Comparison of ENCODE assay signal across 1 cellular context in genomic region chr4:40333921-40334352, GRCh38.
TF ChIP-seq lines count a peak whose summit lies in the region.

No MANE protein-coding gene starts in this region.

TF ChIP-seq in SK-N-SH, 30 proteins besides CTCF, POLR2A, EP300 and RAD21 (continued from another document):
- TF ChIP-seq YY1 (IDR thresholded peaks at IDR 0.05; ENCODE audit: low read depth) = no peak
- TF ChIP-seq TAF1 (IDR thresholded peaks at IDR 0.05; ENCODE audit: borderline replicate concordance, low read depth, low read length) = no peak
- peak; percentile 53; the same call in 1 of the 2 replicates for TF ChIP-seq FOXJ3 (CRISPR knock-in tag; IDR thresholded peaks at IDR 0.05)
- TF ChIP-seq ZBTB33 (IDR thresholded peaks at IDR 0.05; ENCODE audit: borderline replicate concordance, low read depth) = no peak
- peak; percentile 36; the same call in 1 of the 2 replicates for TF ChIP-seq MXI1 (IDR thresholded peaks at IDR 0.05; ENCODE audit: low read depth, low read length)
- TF ChIP-seq RCOR1 (IDR thresholded peaks at IDR 0.05; ENCODE audit: low read length) = peak; percentile 91
- peak; percentile 25; the same call in 1 of the 2 replicates for TF ChIP-seq POLR2AphosphoS5 (IDR thresholded peaks at IDR 0.05; ENCODE audit: low read depth, low read length)
- TF ChIP-seq FOSL2 (IDR thresholded peaks at IDR 0.05; ENCODE audit: borderline replicate concordance, low read depth) = peak; percentile 90
- no peak for TF ChIP-seq ELF1 (IDR thresholded peaks at IDR 0.05)
- TF ChIP-seq TCF12 (IDR thresholded peaks at IDR 0.05) = peak; percentile 68
- 0 out of 2 replicates have a peak, but pooled peaks have one; percentile 26 for TF ChIP-seq GATA2 (CRISPR knock-in tag; IDR thresholded peaks at IDR 0.05)
- TF ChIP-seq EZH2phosphoT487 (IDR thresholded peaks at IDR 0.05; ENCODE audit: borderline replicate concordance, low read depth) = no peak
- no peak for TF ChIP-seq NRF1 (IDR thresholded peaks at IDR 0.05; ENCODE audit: low read depth, low read length)
- peak; percentile 48; the same call in 1 of the 2 replicates for TF ChIP-seq PBX3 (IDR thresholded peaks at IDR 0.05)
